ENCODE assay signal across 1 cellular context in the genomic region with DNA sequence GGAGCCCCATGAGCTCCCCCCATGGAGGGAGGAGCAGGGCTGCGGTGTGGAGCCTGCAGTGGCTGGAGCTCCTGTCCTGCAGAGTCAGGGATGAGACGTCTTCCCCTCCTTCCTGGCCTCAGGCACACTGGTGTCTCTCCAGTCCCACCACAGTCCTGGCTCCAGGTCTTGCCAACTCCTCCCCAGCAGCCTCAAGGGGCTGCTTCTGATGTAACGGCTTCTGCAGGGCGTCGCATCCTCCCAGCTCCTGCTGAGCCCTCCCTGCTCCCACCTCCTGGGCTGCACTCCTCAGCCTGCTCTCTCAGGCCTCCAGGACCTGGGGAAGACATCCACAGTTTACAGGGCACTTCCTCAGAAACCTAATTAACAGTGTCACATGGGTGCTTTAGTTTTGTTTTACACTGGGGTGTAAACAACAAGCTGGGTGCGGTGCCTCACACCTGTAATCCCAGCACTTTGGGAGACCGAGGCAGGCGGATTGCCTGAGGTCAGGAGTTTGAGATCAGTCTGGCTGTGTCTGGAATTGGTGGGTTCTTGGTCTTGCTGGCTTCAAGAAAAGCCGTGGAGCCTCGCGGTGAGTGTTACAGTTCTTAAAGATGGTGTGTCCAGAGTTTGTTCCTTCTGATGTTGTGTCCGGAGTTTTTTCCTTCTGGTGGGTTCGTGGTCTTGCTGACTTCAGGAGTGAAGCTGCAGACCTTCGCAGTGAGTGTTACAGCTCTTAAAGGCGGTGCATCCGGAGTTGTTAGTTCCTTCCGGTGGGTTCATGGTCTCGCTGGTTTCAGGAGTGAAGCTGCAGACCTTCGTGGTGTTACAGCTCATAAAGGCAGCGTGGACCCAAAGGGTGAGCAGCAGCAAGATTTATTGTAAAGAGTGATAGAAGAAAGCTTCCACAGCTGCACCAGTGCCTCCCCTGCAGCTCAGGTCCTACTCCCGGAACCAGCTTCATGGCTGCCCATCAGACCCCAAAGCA.
TF ChIP-seq lines count a peak whose summit lies in the region.

No MANE protein-coding gene starts in this region.

TF ChIP-seq in SK-N-SH, 30 proteins besides CTCF, POLR2A, EP300 and RAD21 (continued from another document):
- TF ChIP-seq FOXM1 (IDR thresholded peaks at IDR 0.05; ENCODE audit: low read depth): no peak
- no peak for TF ChIP-seq GATA2 (CRISPR knock-in tag; IDR thresholded peaks at IDR 0.05)
- TF ChIP-seq NRF1 (IDR thresholded peaks at IDR 0.05; ENCODE audit: low read depth, low read length): no peak
- TF ChIP-seq, protein P1, sequence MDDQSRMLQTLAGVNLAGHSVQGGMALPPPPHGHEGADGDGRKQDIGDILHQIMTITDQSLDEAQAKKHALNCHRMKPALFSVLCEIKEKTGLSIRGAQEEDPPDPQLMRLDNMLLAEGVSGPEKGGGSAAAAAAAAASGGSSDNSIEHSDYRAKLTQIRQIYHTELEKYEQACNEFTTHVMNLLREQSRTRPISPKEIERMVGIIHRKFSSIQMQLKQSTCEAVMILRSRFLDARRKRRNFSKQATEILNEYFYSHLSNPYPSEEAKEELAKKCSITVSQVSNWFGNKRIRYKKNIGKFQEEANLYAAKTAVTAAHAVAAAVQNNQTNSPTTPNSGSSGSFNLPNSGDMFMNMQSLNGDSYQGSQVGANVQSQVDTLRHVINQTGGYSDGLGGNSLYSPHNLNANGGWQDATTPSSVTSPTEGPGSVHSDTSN (IDR thresholded peaks at IDR 0.05): no peak
- TF ChIP-seq YY1 (IDR thresholded peaks at IDR 0.05; ENCODE audit: low read depth): no peak
- no peak for TF ChIP-seq TAF1 (IDR thresholded peaks at IDR 0.05; ENCODE audit: borderline replicate concordance, low read depth, low read length)
- no peak for TF ChIP-seq POLR2AphosphoS5 (IDR thresholded peaks at IDR 0.05; ENCODE audit: low read depth, low read length)
- TF ChIP-seq, protein P2, sequence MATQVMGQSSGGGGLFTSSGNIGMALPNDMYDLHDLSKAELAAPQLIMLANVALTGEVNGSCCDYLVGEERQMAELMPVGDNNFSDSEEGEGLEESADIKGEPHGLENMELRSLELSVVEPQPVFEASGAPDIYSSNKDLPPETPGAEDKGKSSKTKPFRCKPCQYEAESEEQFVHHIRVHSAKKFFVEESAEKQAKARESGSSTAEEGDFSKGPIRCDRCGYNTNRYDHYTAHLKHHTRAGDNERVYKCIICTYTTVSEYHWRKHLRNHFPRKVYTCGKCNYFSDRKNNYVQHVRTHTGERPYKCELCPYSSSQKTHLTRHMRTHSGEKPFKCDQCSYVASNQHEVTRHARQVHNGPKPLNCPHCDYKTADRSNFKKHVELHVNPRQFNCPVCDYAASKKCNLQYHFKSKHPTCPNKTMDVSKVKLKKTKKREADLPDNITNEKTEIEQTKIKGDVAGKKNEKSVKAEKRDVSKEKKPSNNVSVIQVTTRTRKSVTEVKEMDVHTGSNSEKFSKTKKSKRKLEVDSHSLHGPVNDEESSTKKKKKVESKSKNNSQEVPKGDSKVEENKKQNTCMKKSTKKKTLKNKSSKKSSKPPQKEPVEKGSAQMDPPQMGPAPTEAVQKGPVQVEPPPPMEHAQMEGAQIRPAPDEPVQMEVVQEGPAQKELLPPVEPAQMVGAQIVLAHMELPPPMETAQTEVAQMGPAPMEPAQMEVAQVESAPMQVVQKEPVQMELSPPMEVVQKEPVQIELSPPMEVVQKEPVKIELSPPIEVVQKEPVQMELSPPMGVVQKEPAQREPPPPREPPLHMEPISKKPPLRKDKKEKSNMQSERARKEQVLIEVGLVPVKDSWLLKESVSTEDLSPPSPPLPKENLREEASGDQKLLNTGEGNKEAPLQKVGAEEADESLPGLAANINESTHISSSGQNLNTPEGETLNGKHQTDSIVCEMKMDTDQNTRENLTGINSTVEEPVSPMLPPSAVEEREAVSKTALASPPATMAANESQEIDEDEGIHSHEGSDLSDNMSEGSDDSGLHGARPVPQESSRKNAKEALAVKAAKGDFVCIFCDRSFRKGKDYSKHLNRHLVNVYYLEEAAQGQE (IDR thresholded peaks at IDR 0.05; ENCODE audit: low read depth, low read length): no peak
- no peak for TF ChIP-seq GABPA (IDR thresholded peaks at IDR 0.05; ENCODE audit: low read depth)
- TF ChIP-seq SIN3A (IDR thresholded peaks at IDR 0.05; ENCODE audit: borderline replicate concordance, low read depth, low read length): no peak
